ENCODE assay signal across 1 cellular context in genomic region chr20:4123537-4124225, GRCh38.
A peak's percentile ranks its signal among the peaks of the same experiment; 100 is the strongest.
TF ChIP-seq lines count a peak whose summit lies in the region.

No MANE protein-coding gene starts in this region.

TF ChIP-seq in HepG2, 621 proteins besides CTCF, POLR2A, EP300 and RAD21:
- TF ChIP-seq ZNF432 (CRISPR knock-in tag; IDR thresholded peaks at IDR 0.05; ENCODE audit: borderline replicate concordance) (no peak), ZMAT3 (CRISPR knock-in tag; conservative IDR thresholded peaks at IDR 0.05) (no peak), ZNF770 (CRISPR knock-in tag; IDR thresholded peaks at IDR 0.05) (0 out of 2 replicates have a peak, but pooled peaks have one; percentile 17), ZNF121 (CRISPR knock-in tag; IDR thresholded peaks at IDR 0.05) (peak; percentile 82)
